ENCODE assay signal across 9 cellular contexts in the genomic region with DNA sequence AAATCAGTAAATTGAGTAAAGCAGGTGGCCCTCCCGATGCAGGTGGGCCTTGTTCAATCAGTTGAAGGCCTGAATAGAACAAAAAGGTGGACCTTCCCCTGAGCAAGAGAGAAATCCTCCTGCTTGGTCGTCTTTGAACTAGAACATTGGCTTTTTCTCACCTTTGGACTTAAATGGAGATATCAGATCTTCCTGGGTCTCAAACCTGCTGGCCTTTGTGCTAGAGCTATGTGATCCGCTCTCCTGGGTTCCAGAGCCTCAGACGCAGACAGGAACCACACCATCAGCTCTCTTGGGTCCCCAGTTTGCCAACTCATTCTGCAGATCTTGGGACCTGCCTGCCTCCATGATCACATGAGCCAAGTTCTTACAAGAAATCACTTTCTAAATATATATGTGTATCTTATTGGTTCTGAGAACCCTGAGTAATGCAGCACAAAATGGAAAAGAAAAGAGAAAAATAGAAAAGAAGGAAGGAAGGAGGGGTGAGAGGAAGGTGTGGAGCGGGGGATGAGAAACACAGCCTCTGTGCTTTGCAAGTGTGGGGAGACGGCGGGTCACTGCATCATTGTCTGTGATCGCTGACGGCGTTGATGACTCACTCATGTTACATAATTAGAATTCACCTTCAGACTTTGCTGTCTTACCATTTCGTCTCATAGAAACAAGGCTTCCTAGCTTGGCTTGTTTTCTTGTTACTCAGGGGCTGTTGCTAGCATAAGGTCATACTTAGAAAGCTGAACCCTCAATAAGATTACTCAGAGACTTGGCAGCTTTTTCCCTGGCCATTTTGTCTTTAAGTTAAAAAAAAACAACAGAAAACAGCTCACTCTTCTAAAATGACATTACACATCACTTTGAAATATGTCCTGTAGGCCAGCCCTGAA.
DNase-seq lines count a peak whose midpoint lies in the region; ATAC-seq and TF ChIP-seq lines count a peak whose summit lies in the region.
"Had no signal": no experiment of that assay in that cellular context is flagged by ENCODE, and none has a peak within 500 bp of the region (broad histone marks: within the 10 kb centered on the region; RNA-seq: fewer than 3 reads in every experiment).

No MANE protein-coding gene starts in this region.

- H3K27me3 Mint-ChIP-seq in T-cell: no peaks in the 10 kb centered on the region

- peaks cover 65% of the 10 kb centered on the region for H3K36me3 Mint-ChIP-seq in T-cell

- peaks cover 0 to under 1% (median 0%) of the 10 kb centered on the region in 3 donors for H3K9me3 Mint-ChIP-seq in T-cell

- H3K27ac Mint-ChIP-seq in T-cell: peak overlapping the region; percentile 70 to 89

- H3K27me3 ChIP-seq in H7 (ENCODE audit: control insufficient read depth, insufficient read depth, low read length): no peaks in the 10 kb centered on the region
- H3K27me3 ChIP-seq: cardiac muscle cell had no signal

- in situ Hi-C loops in astrocyte of the spinal cord (cut with HindIII; ENCODE audit: low sequenced_read_pairs): no loop called here

- no peaks in the 10 kb centered on the region for H3K36me3 ChIP-seq in H7 (replicated peaks; ENCODE audit: control insufficient read depth, insufficient read depth, low read length)
- H3K36me3 ChIP-seq: cardiac muscle cell had no signal

- ATAC-seq in GM18502 (IDR thresholded peaks at IDR 0.05; ENCODE audit: poor library complexity, unreplicated experiment): peak; percentile 85
- peak; percentile 84 for ATAC-seq in HG03103 (IDR thresholded peaks at IDR 0.05; ENCODE audit: low read depth, unreplicated experiment)
- peak; percentile 82 to 96 (median 90) for ATAC-seq in T-cell (replicated peaks in 1 of 4)
- peak; percentile 51 for ATAC-seq in left lobe of liver

- H3K4me3 ChIP-seq in astrocyte of the spinal cord (ENCODE audit: low read depth, low read length): no peak overlapping the region
- H3K4me3 ChIP-seq in H7 (ENCODE audit: insufficient read depth, low read depth, low read length): no peak overlapping the region
- H3K4me3 ChIP-seq: cardiac muscle cell had no signal

- no peak for TF ChIP-seq CTCF in astrocyte of the spinal cord (IDR thresholded peaks at IDR 0.05; ENCODE audit: low read depth, low read length)

- POLR2A ChIA-PET in T-cell (lab: Charles Lee): interaction anchor here (0.5 to 1.5 kb wide), 9 partner anchors 33 to 125 kb away, joined by 3 to 14 read pairs (median 3); a partner anchor contains a TSS

- peak overlapping the region in 1 of 3 donors; percentile 37 for H3K4me3 Mint-ChIP-seq in T-cell

- CTCF ChIA-PET in T-cell (lab: Charles Lee): interaction anchor here (0.9 to 1.1 kb wide), 6 partner anchors 15 to 116 kb away, joined by 3 to 4 read pairs (median 4); a partner anchor contains a TSS

- peaks cover 42 to 54% (median 50%) of the 10 kb centered on the region in 3 donors for H3K4me1 Mint-ChIP-seq in T-cell

- DNase-seq in T-cell: peak in 33 of 34 experiments; percentile 26 to 70 (median 55)
- DNase-seq in astrocyte of the spinal cord (ENCODE audit: low read depth, low spot score): peak; percentile 99
- DNase-seq in left lobe of liver (ENCODE audit: low spot score): no peak
- peak; percentile 78 for DNase-seq in stimulated activated CD4-positive, alpha-beta T cell treated with anti-CD3 and anti-CD28 coated beads, Interleukin-1b, Interleukin-23, amount 100 ng/mL, for 48 hours
- DNase-seq in H7: no peak
- no peak for DNase-seq in globus pallidus (ENCODE audit: low spot score)

Comparison
In these comparisons a context has a peak if more than half of its experiments do, and no peak if none do; other contexts are left out.
1. DNase-seq: peak in T-cell (33 of 34), astrocyte of the spinal cord (single experiment) and stimulated activated CD4-positive, alpha-beta T cell treated with anti-CD3 and anti-CD28 coated beads, Interleukin-1b, Interleukin-23, amount 100 ng/mL, for 48 hours (single experiment); none in left lobe of liver (single experiment), H7 (single experiment) and globus pallidus (single experiment).
2. Peak in every context shown above with its lines, with median percentiles within 50 percentile points of each other: ATAC-seq.